1 cellular context compared by ENCODE assay signal in genomic region chr22:45305456-45306065, GRCh38.
TF ChIP-seq lines count a peak whose summit lies in the region.

No MANE protein-coding gene starts in this region.

TF ChIP-seq in HepG2, 621 proteins besides CTCF, POLR2A, EP300 and RAD21:
- no peak for TF ChIP-seq MTA1 (CRISPR knock-in tag; IDR thresholded peaks at IDR 0.05; ENCODE audit: borderline replicate concordance)
- no peak for TF ChIP-seq ZKSCAN5 (CRISPR knock-in tag; IDR thresholded peaks at IDR 0.05)
- TF ChIP-seq ZNF567 (CRISPR knock-in tag; IDR thresholded peaks at IDR 0.05; ENCODE audit: borderline replicate concordance), result no peak
- peak; percentile 16 for TF ChIP-seq TEAD3 (CRISPR knock-in tag; optimal IDR thresholded peaks at IDR 0.05; ENCODE audit: borderline replicate concordance)
- TF ChIP-seq SOX5 (CRISPR knock-in tag; IDR thresholded peaks at IDR 0.05; ENCODE audit: borderline replicate concordance), result peak; percentile 46
- no peak; the same call in 1 of the 2 replicates for TF ChIP-seq SOX13 (IDR thresholded peaks at IDR 0.05)
- TF ChIP-seq SOX13 (CRISPR knock-in tag; conservative IDR thresholded peaks at IDR 0.05 in 1 of 2, IDR thresholded peaks at IDR 0.05 in 1 of 2), result peak in 1 of 2 experiments; percentile 25; a peak in 1 of 4 replicates
- TF ChIP-seq HNRNPUL1 (IDR thresholded peaks at IDR 0.05; ENCODE audit: low read depth, low read length), result no peak
- peak; percentile 73; the same call in 1 of the 2 replicates for TF ChIP-seq ZFP91 (CRISPR knock-in tag; IDR thresholded peaks at IDR 0.05; ENCODE audit: borderline replicate concordance)
- TF ChIP-seq ZNF770 (CRISPR knock-in tag; IDR thresholded peaks at IDR 0.05), result peak; percentile 33; the same call in 1 of the 2 replicates
- peak; percentile 64 for TF ChIP-seq SP5 (CRISPR knock-in tag; IDR thresholded peaks at IDR 0.05; ENCODE audit: borderline replicate concordance, low read depth)
- TF ChIP-seq ZNF781 (CRISPR knock-in tag; IDR thresholded peaks at IDR 0.05; ENCODE audit: borderline replicate concordance, not compliant biosample characterization), result no peak
- no peak for TF ChIP-seq ZBTB26 (CRISPR knock-in tag; IDR thresholded peaks at IDR 0.05; ENCODE audit: borderline replicate concordance)
- peak; percentile 3; the same call in 1 of the 2 replicates for TF ChIP-seq CEBPG (CRISPR knock-in tag; IDR thresholded peaks at IDR 0.05)
- TF ChIP-seq ZNF121 (CRISPR knock-in tag; IDR thresholded peaks at IDR 0.05), result peak; percentile 88
- TF ChIP-seq HNF4A (CRISPR knock-in tag; IDR thresholded peaks at IDR 0.05), result peak; percentile 41; the same call in 1 of the 2 replicates
- TF ChIP-seq CEBPB (IDR thresholded peaks at IDR 0.05; ENCODE audit: borderline replicate concordance, low read depth, low read length), result peak; percentile 47; the same call in 1 of the 2 replicates
- TF ChIP-seq ZNF615 (CRISPR knock-in tag; IDR thresholded peaks at IDR 0.05; ENCODE audit: borderline replicate concordance), result no peak
- no peak for TF ChIP-seq ZHX2 (IDR thresholded peaks at IDR 0.05; ENCODE audit: low read depth)
- no peak for TF ChIP-seq ZHX2 (CRISPR knock-in tag; IDR thresholded peaks at IDR 0.05; ENCODE audit: borderline replicate concordance)
